In genomic region chr2:218648473-218649100, GRCh38 we compare ENCODE assay signal across 8 cellular contexts. TPM values are rescaled to one million over a fixed set of nuclear protein-coding genes. Genes with fewer than 3 reads are reported as not detected.
A peak's percentile ranks its signal among the peaks of the same experiment; 100 is the strongest.
DNase-seq lines count a peak whose midpoint lies in the region; ATAC-seq and TF ChIP-seq lines count a peak whose summit lies in the region.

No MANE protein-coding gene starts in this region.

- peaks cover 99% of the 10 kb centered on the region for H3K36me3 ChIP-seq in lower lobe of right lung

- H3K4me3 Mint-ChIP-seq in activated B cell treated with CpG ODN at 0.5 μM for 24 hours: no peak overlapping the region
- no peak overlapping the region for H3K4me3 Mint-ChIP-seq in stimulated activated naive B cell treated with anti-CD40 and anti-IgM and Interleukin-4, amounts not matched to agents 10 μg/mL and 1 μg/mL and 100 μg/mL, for 72 hours

- no peaks in the 10 kb centered on the region for H3K4me1 ChIP-seq in lower lobe of right lung

- no peak for DNase-seq in AG09309 (ENCODE audit: low read depth)
- DNase-seq in GM13976 (ENCODE audit: low spot score): peak; percentile 74
- peak; percentile 68 for DNase-seq in NCI-H1694 treated with DMSO at 0.1 percent for 48 hours (lab: John Stamatoyannopoulos, UW)
- peak; percentile 36 for DNase-seq in activated B cell treated with CpG ODN at 0.5 μM for 24 hours
- DNase-seq in dedifferentiated amniotic fluid mesenchymal stem cell (ENCODE audit: extremely low spot score): peak; percentile 42
- DNase-seq in lower lobe of right lung: no peak
- DNase-seq in stimulated activated naive B cell treated with anti-CD40 and anti-IgM and Interleukin-4, amounts not matched to agents 10 μg/mL and 1 μg/mL and 100 μg/mL, for 72 hours: peak; percentile 20

- POLR2A ChIA-PET in activated B cell treated with CpG ODN at 0.5 μM for 24 hours (lab: Charles Lee): interaction anchor here (1.5 kb wide), 1 partner anchor 10 kb away, joined by 4 read pairs; the partner anchor contains the start of genes BCS1L and ZNF142

- H3K4me3 ChIP-seq in AG09309 (ENCODE audit: control insufficient read depth, low read depth, low read length) (no peak overlapping the region), lower lobe of right lung (no peak overlapping the region)

- no peaks in the 10 kb centered on the region for H3K27me3 Mint-ChIP-seq in activated B cell treated with CpG ODN at 0.5 μM for 24 hours
- H3K27me3 Mint-ChIP-seq in stimulated activated naive B cell treated with anti-CD40 and anti-IgM and Interleukin-4, amounts not matched to agents 10 μg/mL and 1 μg/mL and 100 μg/mL, for 72 hours: no peaks in the 10 kb centered on the region

- no peaks in the 10 kb centered on the region for H3K9me3 Mint-ChIP-seq in activated B cell treated with CpG ODN at 0.5 μM for 24 hours
- H3K9me3 Mint-ChIP-seq in stimulated activated naive B cell treated with anti-CD40 and anti-IgM and Interleukin-4, amounts not matched to agents 10 μg/mL and 1 μg/mL and 100 μg/mL, for 72 hours: no peaks in the 10 kb centered on the region

- CTCF ChIA-PET in activated B cell treated with CpG ODN at 0.5 μM for 24 hours (lab: Charles Lee): interaction anchor here (0.9 to 2.5 kb wide), 8 partner anchors 10 to 242 kb away, joined by 3 to 15 read pairs (median 4); partner anchors contain the start of genes BCS1L and ZNF142

- TF ChIP-seq CTCF in AG09309 (IDR thresholded peaks at IDR 0.05; ENCODE audit: control insufficient read depth, insufficient read depth, low read depth, low read length, missing control alignments) (peak; percentile 88), GM13976 (IDR thresholded peaks at IDR 0.05; ENCODE audit: borderline replicate concordance, control extremely low read depth, extremely low read depth, insufficient read depth, missing control alignments) (peak; percentile 79), activated B cell treated with CpG ODN at 0.5 μM for 24 hours (IDR thresholded peaks at IDR 0.05) (no peak), lower lobe of right lung (IDR thresholded peaks at IDR 0.05) (peak; percentile 78)

- H3K27ac ChIP-seq in lower lobe of right lung: no peak overlapping the region

- in situ Hi-C loops in GM13976 (cut with MboI; ENCODE audit: low sequenced_read_pairs, unreplicated experiment): loop anchor here (25.0 kb wide), 1 partner anchor 236 kb away; the partner anchor contains the start of gene VIL1

- peak; percentile 88 for ATAC-seq in activated B cell treated with CpG ODN at 0.5 μM for 24 hours (ENCODE audit: low read depth)
- ATAC-seq in lower lobe of right lung: peak; percentile 72 to 79
- ATAC-seq in stimulated activated naive B cell treated with anti-CD40 and anti-IgM and Interleukin-4, amounts not matched to agents 10 μg/mL and 1 μg/mL and 100 μg/mL, for 72 hours (replicated peaks): peak; percentile 73 to 77
- ATAC-seq in HG03025 (IDR thresholded peaks at IDR 0.05; ENCODE audit: low FRiP score, unreplicated experiment): no peak

- intact Hi-C loops in activated B cell treated with CpG ODN at 0.5 μM for 24 hours (cut with micrococcal nuclease) (loop anchor here (1.0 to 5.0 kb wide), 5 partner anchors 11 to 462 kb away; partner anchors contain the start of genes BCS1L, TMBIM1 and ZNF142), lower lobe of right lung (cut with DNase I) (no loop called here)

- H3K4me1 Mint-ChIP-seq in activated B cell treated with CpG ODN at 0.5 μM for 24 hours: no peaks in the 10 kb centered on the region
- H3K4me1 Mint-ChIP-seq in stimulated activated naive B cell treated with anti-CD40 and anti-IgM and Interleukin-4, amounts not matched to agents 10 μg/mL and 1 μg/mL and 100 μg/mL, for 72 hours: peaks cover 6 to 27% of the 10 kb centered on the region in 2 donors

- no peak overlapping the region for H3K27ac Mint-ChIP-seq in activated B cell treated with CpG ODN at 0.5 μM for 24 hours
- H3K27ac Mint-ChIP-seq in stimulated activated naive B cell treated with anti-CD40 and anti-IgM and Interleukin-4, amounts not matched to agents 10 μg/mL and 1 μg/mL and 100 μg/mL, for 72 hours: peak overlapping the region; percentile 68

- peaks cover 89% of the 10 kb centered on the region for H3K36me3 Mint-ChIP-seq in activated B cell treated with CpG ODN at 0.5 μM for 24 hours (ENCODE audit: low read depth)
- peaks cover 37 to 55% of the 10 kb centered on the region in 2 donors for H3K36me3 Mint-ChIP-seq in stimulated activated naive B cell treated with anti-CD40 and anti-IgM and Interleukin-4, amounts not matched to agents 10 μg/mL and 1 μg/mL and 100 μg/mL, for 72 hours

- no peaks in the 10 kb centered on the region for H3K9me3 ChIP-seq in lower lobe of right lung

- H3K27me3 ChIP-seq in lower lobe of right lung (ENCODE audit: low read depth): no peaks in the 10 kb centered on the region

RNA-seq across cellular contexts. Expression of gene ZNF142, which starts 10.8 kb away (rescaled TPM):
- total RNA-seq in activated B cell treated with CpG ODN at 0.5 μM for 24 hours: 44.9 and 63.6 TPM in 2 replicates
- total RNA-seq in lower lobe of right lung: 21.1 TPM

RNA-seq across cellular contexts. Expression of gene BCS1L, which starts 10.9 kb away (rescaled TPM):
- 66.9 and 75.1 TPM in 2 replicates for total RNA-seq in activated B cell treated with CpG ODN at 0.5 μM for 24 hours
- 26.7 TPM for total RNA-seq in lower lobe of right lung

RNA-seq across cellular contexts. Expression of gene RNF25, which starts 23.2 kb away (rescaled TPM):
- total RNA-seq in activated B cell treated with CpG ODN at 0.5 μM for 24 hours: 29.7 and 35.1 TPM in 2 replicates
- total RNA-seq in lower lobe of right lung: 21.5 TPM

RNA-seq across cellular contexts. Expression of gene STK36, which starts 23.3 kb away (rescaled TPM):
- total RNA-seq in activated B cell treated with CpG ODN at 0.5 μM for 24 hours: 24.2 and 29.2 TPM in 2 replicates
- total RNA-seq in lower lobe of right lung: 41.1 TPM

RNA-seq across cellular contexts. Expression of gene PLCD4, which starts 40.9 kb away (rescaled TPM):
- total RNA-seq in activated B cell treated with CpG ODN at 0.5 μM for 24 hours (0.64 and 1.0 TPM in 2 replicates), lower lobe of right lung (1.1 TPM)

Comparison
In these comparisons a context has a peak if more than half of its experiments do, and no peak if none do; other contexts are left out.
1. DNase-seq: peak in GM13976 (single experiment), NCI-H1694 treated with DMSO at 0.1 percent for 48 hours (single experiment), activated B cell treated with CpG ODN at 0.5 μM for 24 hours (single experiment), dedifferentiated amniotic fluid mesenchymal stem cell (single experiment) and stimulated activated naive B cell treated with anti-CD40 and anti-IgM and Interleukin-4, amounts not matched to agents 10 μg/mL and 1 μg/mL and 100 μg/mL, for 72 hours (single experiment); none in AG09309 (single experiment) and lower lobe of right lung (single experiment).